ENCODE assay signal across 8 cellular contexts in the genomic region with DNA sequence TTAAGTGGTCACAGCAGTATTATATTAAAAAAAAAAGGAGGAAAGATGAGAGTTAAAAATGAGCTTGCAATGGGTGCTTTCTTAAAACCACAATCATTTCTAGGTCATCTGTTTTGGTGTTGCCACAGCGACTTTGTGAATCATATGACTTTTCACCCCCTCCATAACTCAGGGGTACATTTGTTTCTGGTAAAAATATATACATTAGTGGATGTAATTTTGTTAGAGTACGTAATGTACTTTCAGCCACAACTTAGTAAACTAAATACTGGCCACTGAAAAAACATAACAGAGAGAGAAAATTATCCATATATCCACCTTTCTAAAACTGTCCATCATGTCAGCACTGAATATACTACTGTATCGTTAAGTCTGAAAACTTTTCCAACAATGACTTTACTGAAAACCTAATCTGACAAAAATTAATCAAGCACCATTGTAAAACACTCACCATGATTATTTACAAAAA. TPM values are rescaled to one million over a fixed set of nuclear protein-coding genes. Genes with fewer than 3 reads are reported as not detected.
A peak's percentile ranks its signal among the peaks of the same experiment; 100 is the strongest.
DNase-seq lines count a peak whose midpoint lies in the region; ATAC-seq lines count a peak whose summit lies in the region.

No MANE protein-coding gene starts in this region.

- CTCF ChIA-PET in activated CD8-positive, alpha-beta T cell treated with anti-CD3 and anti-CD28 coated beads, Interleukin-2, amount 10 ng/mL, durations not matched to agents 7 days and 5 days (lab: Charles Lee), result interaction anchor here (1.0 to 1.4 kb wide), 3 partner anchors 35 to 164 kb away, joined by 3 to 4 read pairs (median 3); no protein-coding TSS in a partner anchor

- H3K4me3 Mint-ChIP-seq in activated CD8-positive, alpha-beta T cell treated with anti-CD3 and anti-CD28 coated beads, Interleukin-2, amount 10 ng/mL, durations not matched to agents 7 days and 5 days, result peak overlapping the region; percentile 34
- H3K4me3 Mint-ChIP-seq in memory B cell, result no peak overlapping the region

- no peaks in the 10 kb centered on the region for H3K27me3 Mint-ChIP-seq in activated CD8-positive, alpha-beta T cell treated with anti-CD3 and anti-CD28 coated beads, Interleukin-2, amount 10 ng/mL, durations not matched to agents 7 days and 5 days (ENCODE audit: low read depth)
- no peaks in the 10 kb centered on the region for H3K27me3 Mint-ChIP-seq in memory B cell

- H3K36me3 Mint-ChIP-seq in activated CD8-positive, alpha-beta T cell treated with anti-CD3 and anti-CD28 coated beads, Interleukin-2, amount 10 ng/mL, durations not matched to agents 7 days and 5 days (ENCODE audit: low read depth), result peaks cover 35% of the 10 kb centered on the region
- peaks cover 13% of the 10 kb centered on the region for H3K36me3 Mint-ChIP-seq in memory B cell

- H3K27ac Mint-ChIP-seq in activated CD8-positive, alpha-beta T cell treated with anti-CD3 and anti-CD28 coated beads, Interleukin-2, amount 10 ng/mL, durations not matched to agents 7 days and 5 days, result peak overlapping the region; percentile 56
- H3K27ac Mint-ChIP-seq in memory B cell, result peak overlapping the region; percentile 93

- DNase-seq in Daoy (ENCODE audit: low read depth) (peak; percentile 44), memory B cell (ENCODE audit: low spot score in 2 of 2) (no peak), NCI-H1092 treated with DMSO at 0.1 percent for 48 hours (lab: John Stamatoyannopoulos, UW) (no peak), DMS53 treated with DMSO at 0.1 percent for 48 hours (lab: John Stamatoyannopoulos, UW; ENCODE audit: unreplicated experiment) (no peak), mesenteric fat pad (ENCODE audit: low spot score) (no peak), amygdala (lab: John Stamatoyannopoulos, UW) (no peak)
- DNase-seq in activated CD8-positive, alpha-beta T cell treated with anti-CD3 and anti-CD28 coated beads, Interleukin-2, amount 10 ng/mL, durations not matched to agents 7 days and 5 days, result no peak

- H3K4me1 Mint-ChIP-seq in activated CD8-positive, alpha-beta T cell treated with anti-CD3 and anti-CD28 coated beads, Interleukin-2, amount 10 ng/mL, durations not matched to agents 7 days and 5 days (ENCODE audit: low read depth), result peaks cover 62% of the 10 kb centered on the region
- H3K4me1 Mint-ChIP-seq in memory B cell, result peaks cover 22% of the 10 kb centered on the region

- no peaks in the 10 kb centered on the region for H3K9me3 Mint-ChIP-seq in activated CD8-positive, alpha-beta T cell treated with anti-CD3 and anti-CD28 coated beads, Interleukin-2, amount 10 ng/mL, durations not matched to agents 7 days and 5 days (ENCODE audit: insufficient read depth)
- H3K9me3 Mint-ChIP-seq in memory B cell, result peaks cover 1% of the 10 kb centered on the region

- POLR2A ChIA-PET in activated CD8-positive, alpha-beta T cell treated with anti-CD3 and anti-CD28 coated beads, Interleukin-2, amount 10 ng/mL, durations not matched to agents 7 days and 5 days (lab: Charles Lee), result interaction anchor here (0.6 kb wide), 1 partner anchor 573 kb away, joined by 4 read pairs; no protein-coding TSS in a partner anchor

- ATAC-seq in HG03354 (IDR thresholded peaks at IDR 0.05; ENCODE audit: poor library complexity, severe bottlenecking, unreplicated experiment) (peak; percentile 48), memory B cell (ENCODE audit: low read depth) (peak; percentile 42)
- peak; percentile 43 for ATAC-seq in activated CD8-positive, alpha-beta T cell treated with anti-CD3 and anti-CD28 coated beads, Interleukin-2, amount 10 ng/mL, durations not matched to agents 7 days and 5 days

RNA-seq across cellular contexts. Expression of gene ANKRD28, which starts 3.4 kb away (rescaled TPM):
- total RNA-seq in Daoy (2014; rRNA removed; shearing (Covaris generic)), result 31.4 and 42.5 TPM in 2 replicates
- 10 to 100 TPM; 30.7 to 37.7 TPM for total RNA-seq in activated CD8-positive, alpha-beta T cell treated with anti-CD3 and anti-CD28 coated beads, Interleukin-2, amount 10 ng/mL, durations not matched to agents 7 days and 5 days
- total RNA-seq in mesenteric fat pad, result 70.9 TPM
